In the genomic region with DNA sequence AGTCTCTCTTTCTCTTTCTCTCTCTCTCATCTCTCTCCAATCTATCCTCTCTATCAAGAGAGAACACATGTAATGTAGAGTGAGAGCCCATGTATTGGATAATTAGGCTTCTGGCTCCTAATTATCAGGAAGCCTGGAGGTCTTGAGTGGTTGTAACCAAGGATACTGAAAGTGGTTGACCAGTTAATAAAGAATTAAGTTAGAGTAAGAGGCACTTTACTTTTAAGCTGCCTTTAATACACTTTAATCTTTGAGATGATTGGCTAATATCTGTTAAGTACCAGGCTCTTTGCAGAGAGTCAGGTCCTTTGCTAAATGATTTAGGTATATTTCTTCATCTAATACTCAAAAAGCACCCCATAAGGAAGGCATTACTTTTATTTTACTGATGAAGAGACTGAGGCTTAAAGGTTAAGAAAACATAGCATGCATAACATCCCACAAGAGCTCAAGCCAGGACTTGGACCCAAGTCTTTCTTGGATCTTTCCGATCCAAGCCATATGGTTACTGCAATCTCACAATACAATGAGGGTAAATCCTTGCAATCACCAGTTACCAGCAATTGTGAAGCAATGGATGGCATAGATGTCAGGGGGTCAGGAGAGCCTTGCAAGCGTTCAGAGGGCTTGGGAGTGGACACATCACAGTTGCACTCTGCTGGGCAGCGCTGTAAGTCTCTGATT, we compare ENCODE assay signal across 11 cellular contexts. TPM values are rescaled to one million over a fixed set of nuclear protein-coding genes. Genes with fewer than 3 reads are reported as not detected.
A peak's percentile ranks its signal among the peaks of the same experiment; 100 is the strongest.
DNase-seq lines count a peak whose midpoint lies in the region; ATAC-seq and TF ChIP-seq lines count a peak whose summit lies in the region.
"Had no signal": no experiment of that assay in that cellular context is flagged by ENCODE, and none has a peak within 500 bp of the region (broad histone marks: within the 10 kb centered on the region; RNA-seq: fewer than 3 reads in every experiment).

No MANE protein-coding gene starts in this region.

- no peak for ATAC-seq in activated naive CD8-positive, alpha-beta T cell treated with anti-CD3 and anti-CD28 coated beads, Interleukin-2, amount 50 U/mL, for 24 hours
- ATAC-seq in right cardiac atrium (no peak), HG02571 (IDR thresholded peaks at IDR 0.05; ENCODE audit: unreplicated experiment) (no peak), GM21515 (IDR thresholded peaks at IDR 0.05; ENCODE audit: unreplicated experiment) (no peak)

- peak overlapping the region; percentile 93 to 100 (median 100) for H3K27ac Mint-ChIP-seq in CD8-positive, alpha-beta memory T cell
- H3K27ac Mint-ChIP-seq in activated naive CD8-positive, alpha-beta T cell treated with anti-CD3 and anti-CD28 coated beads, Interleukin-2, amount 50 U/mL, for 24 hours = peak overlapping the region; percentile 97

- CTCF ChIA-PET in CD8-positive, alpha-beta memory T cell (lab: Charles Lee) = interaction anchor here (1.5 to 9.6 kb wide), 2 partner anchors 14 to 17 kb away, joined by 4 to 111 read pairs; no protein-coding TSS in a partner anchor

- peaks cover 0 to 1% of the 10 kb centered on the region in 2 donors for H3K27me3 Mint-ChIP-seq in CD8-positive, alpha-beta memory T cell
- no peaks in the 10 kb centered on the region for H3K27me3 Mint-ChIP-seq in activated naive CD8-positive, alpha-beta T cell treated with anti-CD3 and anti-CD28 coated beads, Interleukin-2, amount 50 U/mL, for 24 hours

- H3K4me1 Mint-ChIP-seq in CD8-positive, alpha-beta memory T cell = peaks cover 97 to 100% (median 100%) of the 10 kb centered on the region in 3 donors
- H3K4me1 Mint-ChIP-seq in activated naive CD8-positive, alpha-beta T cell treated with anti-CD3 and anti-CD28 coated beads, Interleukin-2, amount 50 U/mL, for 24 hours = peaks cover 100% of the 10 kb centered on the region

- no peak for DNase-seq in CD8-positive, alpha-beta memory T cell
- DNase-seq in NCI-H1105 treated with DMSO at 0.1 percent for 48 hours (lab: John Stamatoyannopoulos, UW) (peak; percentile 71), dorsolateral prefrontal cortex (no peak), right cardiac atrium (no peak)
- no peak for DNase-seq in activated naive CD8-positive, alpha-beta T cell treated with anti-CD3 and anti-CD28 coated beads, Interleukin-2, amount 50 U/mL, for 24 hours
- DNase-seq: DMS53, NCI-H446 had no signal

- H3K36me3 Mint-ChIP-seq in CD8-positive, alpha-beta memory T cell = peaks cover 0 to 80% (median 15%) of the 10 kb centered on the region in 3 donors
- H3K36me3 Mint-ChIP-seq in activated naive CD8-positive, alpha-beta T cell treated with anti-CD3 and anti-CD28 coated beads, Interleukin-2, amount 50 U/mL, for 24 hours (ENCODE audit: low read depth) = peaks cover 48% of the 10 kb centered on the region

- peak overlapping the region; percentile 4 for H3K4me3 ChIP-seq in CD8-positive, alpha-beta memory T cell (ENCODE audit: low read length)
- H3K4me3 ChIP-seq in neutrophil (ENCODE audit: low read depth in 1 of 2, low read length in 1 of 2) = no peak overlapping the region
- H3K4me3 ChIP-seq in dorsolateral prefrontal cortex = no peak overlapping the region
- H3K4me3 ChIP-seq in right cardiac atrium (ENCODE audit: low read length) = no peak overlapping the region

- peak overlapping the region; percentile 46 to 78 (median 62) for H3K4me3 Mint-ChIP-seq in CD8-positive, alpha-beta memory T cell
- no peak overlapping the region for H3K4me3 Mint-ChIP-seq in activated naive CD8-positive, alpha-beta T cell treated with anti-CD3 and anti-CD28 coated beads, Interleukin-2, amount 50 U/mL, for 24 hours

- H3K9me3 ChIP-seq in CD8-positive, alpha-beta memory T cell (ENCODE audit: low read length) = no peaks in the 10 kb centered on the region
- no peaks in the 10 kb centered on the region for H3K9me3 ChIP-seq in neutrophil
- no peaks in the 10 kb centered on the region for H3K9me3 ChIP-seq in right cardiac atrium (ENCODE audit: control insufficient read depth, low read length)

- H3K36me3 ChIP-seq in CD8-positive, alpha-beta memory T cell (ENCODE audit: insufficient read depth, low read length) = no peaks in the 10 kb centered on the region
- peaks cover 5% of the 10 kb centered on the region for H3K36me3 ChIP-seq in neutrophil

- peaks cover 96% of the 10 kb centered on the region for H3K4me1 ChIP-seq in CD8-positive, alpha-beta memory T cell (ENCODE audit: insufficient read depth, low read length)
- peaks cover 52 to 61% of the 10 kb centered on the region in 2 experiments for H3K4me1 ChIP-seq in neutrophil (ENCODE audit: control insufficient read depth in 1 of 2, insufficient read depth in 1 of 2, low read depth in 1 of 2, low read length in 1 of 2)
- H3K4me1 ChIP-seq in right cardiac atrium (ENCODE audit: control insufficient read depth, insufficient read depth, low read length) = peaks cover 19% of the 10 kb centered on the region

- peaks cover 0 to under 1% (median 0%) of the 10 kb centered on the region in 5 donors for H3K9me3 Mint-ChIP-seq in CD8-positive, alpha-beta memory T cell
- no peaks in the 10 kb centered on the region for H3K9me3 Mint-ChIP-seq in activated naive CD8-positive, alpha-beta T cell treated with anti-CD3 and anti-CD28 coated beads, Interleukin-2, amount 50 U/mL, for 24 hours

- WGBS in right cardiac atrium = 95% methylated on average over 3 of the region's 3 CpGs

- POLR2A ChIA-PET in CD8-positive, alpha-beta memory T cell (lab: Charles Lee) = interaction anchor here (0.9 kb wide), 1 partner anchor 83 kb away, joined by 4 read pairs; no protein-coding TSS in a partner anchor

- intact Hi-C loops in dorsolateral prefrontal cortex (cut with DNase I) = no loop called here
- intact Hi-C loops in right cardiac atrium (cut with DNase I) = no loop called here

- no peaks in the 10 kb centered on the region for H3K27me3 ChIP-seq in CD8-positive, alpha-beta memory T cell (ENCODE audit: insufficient read depth, low read length, poor library complexity, severe bottlenecking)
- no peaks in the 10 kb centered on the region for H3K27me3 ChIP-seq in neutrophil
- H3K27me3 ChIP-seq in dorsolateral prefrontal cortex = no peaks in the 10 kb centered on the region
- H3K27me3 ChIP-seq in right cardiac atrium (ENCODE audit: control insufficient read depth, insufficient read depth) = no peaks in the 10 kb centered on the region

- peak overlapping the region; percentile 14 for H3K27ac ChIP-seq in CD8-positive, alpha-beta memory T cell (ENCODE audit: low read depth, low read length)
- H3K27ac ChIP-seq in neutrophil (peak overlapping the region; percentile 87), dorsolateral prefrontal cortex (peak overlapping the region in 1 of 59 donors; percentile 26), right cardiac atrium (ENCODE audit: low read length) (no peak overlapping the region)
- H3K27ac ChIP-seq: KMS-11 had no signal

- TF ChIP-seq CTCF in neutrophil (IDR thresholded peaks at IDR 0.05) (no peak), dorsolateral prefrontal cortex (IDR thresholded peaks at IDR 0.05 in 54 of 56, conservative IDR thresholded peaks at IDR 0.05 in 2 of 56; ENCODE audit: low read depth in 1 of 56, partially characterized antibody in 56 of 56) (no peak)

RNA-seq across cellular contexts. Expression of gene CD44, which starts 22.1 kb away (rescaled TPM):
- 100 to 1,000 TPM; 510 to 534 TPM for total RNA-seq in CD8-positive, alpha-beta memory T cell
- 338 TPM for polyA plus RNA-seq in CD8-positive, alpha-beta memory T cell
- total RNA-seq in dorsolateral prefrontal cortex = 100 to 1,000 TPM in 29 of 120 experiments, 10 to 100 TPM in 87, 1 to 10 TPM in 4; 6.5 to 291 (median 54.5) TPM
- total RNA-seq in right cardiac atrium = 10 to 100 TPM; 20.9 to 50.7 (median 40.9) TPM
- polyA plus RNA-seq in right cardiac atrium = 7.5 TPM
